In the genomic region with DNA sequence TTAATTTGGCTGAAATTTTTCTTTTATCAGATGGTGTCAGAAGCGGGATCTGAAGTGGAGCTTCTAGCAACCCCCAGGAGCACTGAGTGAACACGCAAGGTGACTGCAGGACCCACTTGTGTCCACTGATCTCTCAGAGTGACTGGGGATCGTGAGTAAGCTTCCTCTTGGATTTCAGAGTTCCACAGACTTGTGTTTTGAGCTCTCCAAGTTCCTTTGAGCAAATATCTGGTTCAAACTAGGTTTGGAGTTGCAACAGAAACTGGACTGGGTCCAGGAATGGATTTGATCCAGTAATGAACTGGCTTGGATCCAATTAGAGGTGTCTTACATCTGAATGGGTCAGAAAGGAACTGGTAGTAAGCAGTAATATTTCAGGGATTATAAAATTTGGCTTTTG, we compare ENCODE assay signal across 18 cellular contexts. TPM values are rescaled to one million over a fixed set of nuclear protein-coding genes. Genes with fewer than 3 reads are reported as not detected.
DNase-seq lines count a peak whose midpoint lies in the region; ATAC-seq and TF ChIP-seq lines count a peak whose summit lies in the region.
"Had no signal": no experiment of that assay in that cellular context is flagged by ENCODE, and none has a peak within 500 bp of the region (broad histone marks: within the 10 kb centered on the region; RNA-seq: fewer than 3 reads in every experiment).

No MANE protein-coding gene starts in this region.

- H3K36me3 ChIP-seq in adrenal gland (replicated peaks in 1 of 2) = no peaks in the 10 kb centered on the region
- H3K36me3 ChIP-seq in gastroesophageal sphincter = no peaks in the 10 kb centered on the region
- no peaks in the 10 kb centered on the region for H3K36me3 ChIP-seq in sigmoid colon
- H3K36me3 ChIP-seq: brain microvascular endothelial cell, tibial nerve had no signal

- ATAC-seq in gastroesophageal sphincter (peak; percentile 81), HG03520 (IDR thresholded peaks at IDR 0.05; ENCODE audit: unreplicated experiment) (no peak)
- ATAC-seq: activated CD8-positive, alpha-beta memory T cell treated with anti-CD3 and anti-CD28 coated beads, Interleukin-2, amount 10 ng/mL, durations not matched to agents 7 days and 5 days had no signal

- TF ChIP-seq EP300 in gastroesophageal sphincter (IDR thresholded peaks at IDR 0.05) (no peak), sigmoid colon (IDR thresholded peaks at IDR 0.05) (no peak)

- TF ChIP-seq POLR2A in adrenal gland (IDR thresholded peaks at IDR 0.05) (no peak), gastroesophageal sphincter (IDR thresholded peaks at IDR 0.05) (no peak), sigmoid colon (IDR thresholded peaks at IDR 0.05) (no peak)

- 39 to 51% (median 42%) methylated on average over 3 of the region's 3 CpGs for WGBS in adrenal gland, 4 donors
- 46 to 54% methylated on average over 2 to 3 of the region's 3 CpGs for WGBS in gastroesophageal sphincter (ENCODE audit: low coverage in 1 of 2), 2 donors
- 64 to 68% methylated on average over 3 of the region's 3 CpGs for WGBS in sigmoid colon, 2 donors

- no peak overlapping the region for H3K4me3 ChIP-seq in adrenal gland
- no peak overlapping the region for H3K4me3 ChIP-seq in gastroesophageal sphincter
- no peak overlapping the region for H3K4me3 ChIP-seq in sigmoid colon
- H3K4me3 ChIP-seq: SK-N-MC, tibial nerve had no signal

- intact Hi-C loops in adrenal gland (cut with DNase I) = no loop called here
- intact Hi-C loops in sigmoid colon (cut with DNase I) = no loop called here

- DNase-seq in DMS 273 (lab: John Stamatoyannopoulos, UW; ENCODE audit: unreplicated experiment) (peak; percentile 23), DMS 273 treated with DMSO at 0.1 percent for 48 hours (lab: John Stamatoyannopoulos, UW) (no peak), adrenal gland (peak in 6 of 7 donors; percentile 25 to 65 (median 54)), sigmoid colon (peak; percentile 66), NK-92 (lab: John Stamatoyannopoulos, UW; ENCODE audit: unreplicated experiment) (no peak), activated T-cell treated with anti-CD3 and anti-CD28 coated beads for 4 hours (no peak)
- DNase-seq: activated CD8-positive, alpha-beta memory T cell treated with anti-CD3 and anti-CD28 coated beads, Interleukin-2, amount 10 ng/mL, durations not matched to agents 7 days and 5 days; activated naive CD4-positive, alpha-beta T cell treated with Interleukin-2 at 50 U/mL for 16 hours; brain microvascular endothelial cell; CD4-positive, CD25-positive, alpha-beta regulatory T cell; effector memory CD4-positive, alpha-beta T cell; naive B cell; NCI-H226 had no signal

- H3K4me1 ChIP-seq in adrenal gland (replicated peaks in 1 of 2) (no peaks in the 10 kb centered on the region), gastroesophageal sphincter (peaks cover 0 to 8% (median 0%) of the 10 kb centered on the region in 3 donors), sigmoid colon (no peaks in the 10 kb centered on the region)

- H3K27ac ChIP-seq in adrenal gland = no peak overlapping the region
- H3K27ac ChIP-seq in gastroesophageal sphincter = no peak overlapping the region
- no peak overlapping the region for H3K27ac ChIP-seq in sigmoid colon
- H3K27ac ChIP-seq: 22Rv1, brain microvascular endothelial cell, SK-N-MC had no signal

- TF ChIP-seq CTCF in adrenal gland (IDR thresholded peaks at IDR 0.05) (no peak), gastroesophageal sphincter (IDR thresholded peaks at IDR 0.05) (peak in 1 of 4 experiments; percentile 8), sigmoid colon (IDR thresholded peaks at IDR 0.05) (no peak)

- H3K27me3 ChIP-seq in adrenal gland (no peaks in the 10 kb centered on the region), gastroesophageal sphincter (no peaks in the 10 kb centered on the region), sigmoid colon (no peaks in the 10 kb centered on the region)
- H3K27me3 ChIP-seq: brain microvascular endothelial cell, tibial nerve had no signal

- no peaks in the 10 kb centered on the region for H3K9me3 ChIP-seq in adrenal gland (replicated peaks in 1 of 3)
- H3K9me3 ChIP-seq in gastroesophageal sphincter = no peaks in the 10 kb centered on the region
- no peaks in the 10 kb centered on the region for H3K9me3 ChIP-seq in sigmoid colon
- H3K9me3 ChIP-seq: tibial nerve had no signal

RNA-seq across cellular contexts. Expression of a gene that starts 24.7 kb away (rescaled TPM):
- total RNA-seq in adrenal gland = 1 to 10 TPM in 4 of 8 donors, under 1 TPM in 4; 0.17 to 7.4 (median 0.94) TPM
- polyA plus RNA-seq in adrenal gland = 1 to 10 TPM; 1.0 to 1.3 (median 1.3) TPM
- 10 to 100 TPM in 1 of 4 donors, 1 to 10 TPM in 3; 2.3 to 10.1 (median 5.0) TPM for total RNA-seq in gastroesophageal sphincter
- total RNA-seq in sigmoid colon = 1 to 10 TPM in 3 of 4 donors, under 1 TPM in 1; 0.99 to 4.4 (median 3.3) TPM
- 1 to 10 TPM in 1 of 3 donors, not detected in 2; 2.7 TPM for polyA plus RNA-seq in sigmoid colon
- total RNA-seq: CD4-positive, CD25-positive, alpha-beta regulatory T cell had no signal
- polyA plus RNA-seq: CD4-positive, CD25-positive, alpha-beta regulatory T cell had no signal

RNA-seq across cellular contexts. Expression of a gene that starts 36.2 kb away (rescaled TPM):
- total RNA-seq in adrenal gland = 100 to 1,000 TPM; 212 to 428 (median 296) TPM
- polyA plus RNA-seq in adrenal gland = 100 to 1,000 TPM; 155 to 282 (median 234) TPM
- total RNA-seq in gastroesophageal sphincter = 100 to 1,000 TPM; 161 to 235 (median 186) TPM
- total RNA-seq in sigmoid colon = 100 to 1,000 TPM; 122 to 183 (median 156) TPM
- polyA plus RNA-seq in sigmoid colon = 100 to 1,000 TPM in 1 of 3 donors, 10 to 100 TPM in 2; 69.1 to 243 (median 95.3) TPM

RNA-seq across cellular contexts. Expression of a gene that starts 46.5 kb away (rescaled TPM):
- total RNA-seq in adrenal gland (10 to 100 TPM in 4 of 8 donors, 1 to 10 TPM in 4; 4.9 to 15.9 (median 9.9) TPM), gastroesophageal sphincter (100 to 1,000 TPM; 116 to 140 (median 128) TPM), sigmoid colon (100 to 1,000 TPM in 3 of 4 donors, 10 to 100 TPM in 1; 99.4 to 140 (median 113) TPM)
- polyA plus RNA-seq in adrenal gland (10 to 100 TPM in 2 of 3 donors, 1 to 10 TPM in 1; 5.3 to 86.4 (median 34.4) TPM), sigmoid colon (10 to 100 TPM in 2 of 3 donors, 1 to 10 TPM in 1; 5.8 to 22.8 (median 18.2) TPM)
- polyA plus RNA-seq: CD4-positive, CD25-positive, alpha-beta regulatory T cell had no signal

RNA-seq across cellular contexts. Expression of a gene that starts 53.1 kb away (rescaled TPM):
- total RNA-seq in adrenal gland (10 to 100 TPM; 21.4 to 59.7 (median 47.6) TPM), gastroesophageal sphincter (10 to 100 TPM; 34.6 to 70.2 (median 53.2) TPM), sigmoid colon (10 to 100 TPM; 42.9 to 68.4 (median 50.7) TPM)
- polyA plus RNA-seq in adrenal gland (100 to 1,000 TPM in 1 of 3 donors, 10 to 100 TPM in 2; 20.4 to 136 (median 98.9) TPM), sigmoid colon (10 to 100 TPM in 1 of 3 donors, 1 to 10 TPM in 2; 1.2 to 12.5 (median 8.4) TPM)

Comparison
In these comparisons a context has a peak if more than half of its experiments do, and no peak if none do; other contexts are left out.
1. DNase-seq: peak in DMS 273 (single experiment), adrenal gland (6 of 7) and sigmoid colon (single experiment); none in DMS 273 treated with DMSO at 0.1 percent for 48 hours (single experiment), NK-92 (single experiment) and activated T-cell treated with anti-CD3 and anti-CD28 coated beads for 4 hours (single experiment).
2. RNA of a gene that starts 46.5 kb away (total RNA-seq): 116 to 140 TPM in gastroesophageal sphincter and 99.4 to 140 TPM in sigmoid colon; 4.9 to 15.9 TPM in adrenal gland; every median in the first group is over 4 times any median in the second.